Comparison of ENCODE assay signal across 15 cellular contexts in the genomic region with DNA sequence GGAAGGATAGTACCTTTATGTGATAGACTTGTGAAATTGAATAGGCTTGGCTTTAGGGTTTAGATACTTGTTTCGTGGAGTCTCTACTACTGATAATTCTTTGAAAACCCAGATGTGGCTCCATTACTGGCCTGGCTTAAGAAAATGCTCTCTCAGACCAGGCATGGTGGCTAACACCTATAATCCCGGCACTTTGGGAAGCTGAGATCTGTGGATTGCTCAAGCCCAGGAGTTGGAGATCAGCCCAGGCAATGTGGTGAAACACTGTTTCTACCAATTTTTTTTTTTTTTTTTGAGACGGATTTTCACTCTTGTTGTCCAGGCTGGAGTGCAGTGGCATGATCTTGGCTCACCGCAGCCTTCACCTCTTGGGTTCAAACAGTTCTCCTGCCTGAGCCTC. TPM values are rescaled to one million over a fixed set of nuclear protein-coding genes. Genes with fewer than 3 reads are reported as not detected.
DNase-seq lines count a peak whose midpoint lies in the region; ATAC-seq and TF ChIP-seq lines count a peak whose summit lies in the region.
"Had no signal": no experiment of that assay in that cellular context is flagged by ENCODE, and none has a peak within 500 bp of the region (broad histone marks: within the 10 kb centered on the region; RNA-seq: fewer than 3 reads in every experiment).

No MANE protein-coding gene starts in this region.

- intact Hi-C loops in sigmoid colon (cut with DNase I): no loop called here

- 89 to 90% methylated on average over 4 of the region's 4 CpGs for WGBS in sigmoid colon, 2 donors

- H3K27me3 Mint-ChIP-seq in T-helper 17 cell: no peaks in the 10 kb centered on the region
- H3K27me3 Mint-ChIP-seq: activated naive CD8-positive, alpha-beta T cell; CD4-positive, alpha-beta memory T cell had no signal

- no peaks in the 10 kb centered on the region for H3K27me3 ChIP-seq in sigmoid colon
- H3K27me3 ChIP-seq: ovary had no signal

- no peak for TF ChIP-seq CTCF in fibroblast of the aortic adventitia (IDR thresholded peaks at IDR 0.05; ENCODE audit: insufficient read depth, low read length)
- no peak for TF ChIP-seq CTCF in sigmoid colon (IDR thresholded peaks at IDR 0.05)

- H3K9me3 ChIP-seq in T-helper 17 cell (ENCODE audit: control insufficient read depth, low read length, poor library complexity, severe bottlenecking) (no peaks in the 10 kb centered on the region), sigmoid colon (no peaks in the 10 kb centered on the region)
- H3K9me3 ChIP-seq: ovary had no signal

- peaks cover 13 to 97% (median 55%) of the 10 kb centered on the region in 4 donors for H3K36me3 ChIP-seq in sigmoid colon
- H3K36me3 ChIP-seq: ovary had no signal

- no peak for TF ChIP-seq EP300 in sigmoid colon (IDR thresholded peaks at IDR 0.05)

- peak overlapping the region; percentile 57 for H3K27ac Mint-ChIP-seq in T-helper 17 cell
- H3K27ac Mint-ChIP-seq: activated naive CD8-positive, alpha-beta T cell had no signal

- peak overlapping the region in 1 of 4 donors; percentile 48 for H3K27ac ChIP-seq in sigmoid colon
- H3K27ac ChIP-seq: ovary had no signal

- no peaks in the 10 kb centered on the region for H3K4me1 Mint-ChIP-seq in T-helper 17 cell

- peaks cover 2% of the 10 kb centered on the region for H3K36me3 Mint-ChIP-seq in T-helper 17 cell (ENCODE audit: low read depth)
- H3K36me3 Mint-ChIP-seq: activated naive CD8-positive, alpha-beta T cell had no signal

- no peak overlapping the region for H3K4me3 Mint-ChIP-seq in T-helper 17 cell
- H3K4me3 Mint-ChIP-seq: activated naive CD8-positive, alpha-beta T cell; CD4-positive, alpha-beta memory T cell had no signal

- DNase-seq in EL (peak; percentile 34), T-helper 17 cell (no peak), fibroblast of the aortic adventitia (ENCODE audit: low read depth) (peak; percentile 89), sigmoid colon (peak; percentile 81), AG08396 (ENCODE audit: low spot score) (no peak), NOMO-1 treated with dmso at 0.1 percent for 144 hours (lab: John Stamatoyannopoulos, UW; ENCODE audit: unreplicated experiment) (no peak)
- DNase-seq: CD4-positive, alpha-beta memory T cell; Kasumi-1; stimulated activated CD4-positive, alpha-beta T cell treated with anti-CD3 and anti-CD28 coated beads, Interleukin-4, amount 100 ng/mL, for 1 hour; stimulated activated naive CD4-positive, alpha-beta T cell had no signal

- H3K4me3 ChIP-seq in fibroblast of the aortic adventitia (ENCODE audit: low read depth, low read length) (no peak overlapping the region), sigmoid colon (no peak overlapping the region)
- H3K4me3 ChIP-seq: lung, ovary had no signal

- H3K4me1 ChIP-seq in sigmoid colon: no peaks in the 10 kb centered on the region

- no peak for TF ChIP-seq POLR2A in sigmoid colon (IDR thresholded peaks at IDR 0.05)

- ATAC-seq in T-helper 17 cell: no peak
- ATAC-seq in HG03439 (IDR thresholded peaks at IDR 0.05; ENCODE audit: unreplicated experiment): no peak
- no peak for ATAC-seq in GM19035 (IDR thresholded peaks at IDR 0.05; ENCODE audit: unreplicated experiment)

RNA-seq across cellular contexts. Expression of gene ATG13, which starts 40.9 kb away (rescaled TPM):
- total RNA-seq in T-helper 17 cell: 100 to 1,000 TPM; 110 to 129 TPM
- total RNA-seq in fibroblast of the aortic adventitia (ENCODE audit: low replicate concordance): 58.8 and 152 TPM in 2 replicates
- 10 to 100 TPM; 47.7 to 96.4 (median 52.7) TPM for total RNA-seq in sigmoid colon
- polyA plus RNA-seq in sigmoid colon: 10 to 100 TPM; 27.6 to 48.5 (median 34.2) TPM

RNA-seq across cellular contexts. Expression of gene HARBI1, which starts 41.2 kb away (rescaled TPM):
- 10 to 100 TPM; 17.2 to 17.4 TPM for total RNA-seq in T-helper 17 cell
- 4.3 and 4.5 TPM in 2 replicates for total RNA-seq in fibroblast of the aortic adventitia (ENCODE audit: low replicate concordance)
- 1 to 10 TPM; 1.6 to 8.9 (median 3.8) TPM for total RNA-seq in sigmoid colon
- 1 to 10 TPM; 4.1 to 7.9 (median 4.8) TPM for polyA plus RNA-seq in sigmoid colon

RNA-seq across cellular contexts. Expression of gene ARHGAP1, which starts 42.2 kb away (rescaled TPM):
- total RNA-seq in T-helper 17 cell: 10 to 100 TPM; 58.0 to 65.9 TPM
- 52.3 and 65.2 TPM in 2 replicates for total RNA-seq in fibroblast of the aortic adventitia (ENCODE audit: low replicate concordance)
- 10 to 100 TPM; 37.5 to 78.2 (median 57.3) TPM for total RNA-seq in sigmoid colon
- polyA plus RNA-seq in sigmoid colon: 10 to 100 TPM; 25.0 to 41.2 (median 30.6) TPM

RNA-seq across cellular contexts. Expression of gene ZNF408, which starts 42.6 kb away (rescaled TPM):
- 10 to 100 TPM; 11.0 to 14.7 TPM for total RNA-seq in T-helper 17 cell
- total RNA-seq in fibroblast of the aortic adventitia (ENCODE audit: low replicate concordance): 9.3 and 18.7 TPM in 2 replicates
- 10 to 100 TPM in 2 of 4 donors, 1 to 10 TPM in 2; 4.3 to 12.8 (median 9.2) TPM for total RNA-seq in sigmoid colon
- polyA plus RNA-seq in sigmoid colon: 10 to 100 TPM in 1 of 3 donors, 1 to 10 TPM in 2; 6.2 to 10.7 (median 8.4) TPM

Comparison
In these comparisons a context has a peak if more than half of its experiments do, and no peak if none do; other contexts are left out.
1. DNase-seq: peak in EL (single experiment), fibroblast of the aortic adventitia (single experiment) and sigmoid colon (single experiment); none in T-helper 17 cell (0 of 3), AG08396 (single experiment) and NOMO-1 treated with dmso at 0.1 percent for 144 hours (single experiment).